In the genomic region with DNA sequence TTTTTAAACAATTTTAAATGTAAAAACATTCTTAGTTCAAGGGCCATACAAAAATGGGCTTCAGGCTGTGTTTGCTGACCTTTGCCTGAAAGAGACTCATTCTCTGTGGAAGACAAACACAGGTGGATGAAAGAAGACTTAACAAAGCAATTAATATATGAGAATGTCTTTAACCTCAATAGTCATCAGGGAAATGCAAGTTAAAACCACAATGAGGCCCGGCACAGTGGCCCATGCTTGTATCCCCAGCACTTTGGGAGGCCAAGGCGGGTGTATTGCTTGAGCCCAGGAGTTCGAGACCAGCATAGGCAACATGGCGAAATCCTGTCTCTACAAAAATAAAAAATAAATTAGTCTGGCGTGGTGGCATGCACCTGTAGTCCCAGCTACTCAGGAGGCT, we compare ENCODE assay signal across 30 cellular contexts. TPM values are rescaled to one million over a fixed set of nuclear protein-coding genes. Genes with fewer than 3 reads are reported as not detected.
"Had no signal": no experiment of that assay in that cellular context is flagged by ENCODE, and none has a peak within 500 bp of the region (broad histone marks: within the 10 kb centered on the region; RNA-seq: fewer than 3 reads in every experiment).

No MANE protein-coding gene starts in this region.

- H3K36me3 ChIP-seq: ascending aorta, breast epithelium, cardiac muscle cell, colonic mucosa had no signal

- H3K4me1 ChIP-seq: ascending aorta, breast epithelium, colonic mucosa had no signal

- H3K4me3 ChIP-seq: ascending aorta, breast epithelium, cardiac muscle cell, colonic mucosa had no signal

- H3K27me3 ChIP-seq: ascending aorta, cardiac muscle cell, colonic mucosa had no signal

- H3K27ac ChIP-seq: ascending aorta, breast epithelium, cardiac muscle cell, colonic mucosa had no signal

- H3K27me3 Mint-ChIP-seq: activated naive CD4-positive, alpha-beta T cell treated with anti-CD3 and anti-CD28 coated beads, Interleukin-2, amount 10 ng/mL, durations not matched to agents 7 days and 5 days; brain; T-helper 17 cell had no signal

- H3K9me3 Mint-ChIP-seq: activated CD4-positive, alpha-beta memory T cell treated with anti-CD3 and anti-CD28 coated beads, Interleukin-2, amount 10 ng/mL, durations not matched to agents 7 days and 5 days; activated CD4-positive, alpha-beta T cell treated with anti-CD3 and anti-CD28 coated beads, Interleukin-2, amount 10 ng/mL, durations not matched to agents 7 days and 5 days; activated naive CD4-positive, alpha-beta T cell treated with anti-CD3 and anti-CD28 coated beads, Interleukin-2, amount 10 ng/mL, durations not matched to agents 7 days and 5 days; activated naive CD4-positive, alpha-beta T cell treated with anti-CD3 and anti-CD28 coated beads, Interleukin-2, amount 50 U/mL, for 72 hours; activated naive CD8-positive, alpha-beta T cell treated with anti-CD3 and anti-CD28 coated beads, Interleukin-2, amount 10 ng/mL, durations not matched to agents 7 days and 5 days; activated T-cell treated with anti-CD3 and anti-CD28 coated beads, Interleukin-2, amount 50 U/mL, for 24 hours; activated T-cell treated with anti-CD3 and anti-CD28 coated beads, Interleukin-2, amount 50 U/mL, for 72 hours; brain; endodermal cell; T-helper 2 cell treated with Interferon-gamma antibody and Interleukin-4, amounts not matched to agents 5 μg/mL and 100 μg/mL, for 36 hours; WTC11 had no signal

- H3K27ac Mint-ChIP-seq: activated CD4-positive, alpha-beta memory T cell treated with anti-CD3 and anti-CD28 coated beads, Interleukin-2, amount 10 ng/mL, durations not matched to agents 7 days and 5 days; activated CD4-positive, alpha-beta T cell treated with anti-CD3 and anti-CD28 coated beads, Interleukin-2, amount 10 ng/mL, durations not matched to agents 7 days and 5 days; activated naive CD4-positive, alpha-beta T cell treated with anti-CD3 and anti-CD28 coated beads, Interleukin-2, amount 10 ng/mL, durations not matched to agents 7 days and 5 days; activated naive CD4-positive, alpha-beta T cell treated with anti-CD3 and anti-CD28 coated beads, Interleukin-2, amount 50 U/mL, for 72 hours; activated naive CD8-positive, alpha-beta T cell treated with anti-CD3 and anti-CD28 coated beads, Interleukin-2, amount 10 ng/mL, durations not matched to agents 7 days and 5 days; activated T-cell treated with anti-CD3 and anti-CD28 coated beads, Interleukin-2, amount 50 U/mL, for 24 hours; activated T-cell treated with anti-CD3 and anti-CD28 coated beads, Interleukin-2, amount 50 U/mL, for 72 hours; endodermal cell; T-helper 17 cell; T-helper 2 cell treated with Interferon-gamma antibody and Interleukin-4, amounts not matched to agents 5 μg/mL and 100 μg/mL, for 36 hours; WTC11 had no signal

- H3K4me1 Mint-ChIP-seq: activated CD4-positive, alpha-beta memory T cell treated with anti-CD3 and anti-CD28 coated beads, Interleukin-2, amount 10 ng/mL, durations not matched to agents 7 days and 5 days; activated CD4-positive, alpha-beta T cell treated with anti-CD3 and anti-CD28 coated beads, Interleukin-2, amount 10 ng/mL, durations not matched to agents 7 days and 5 days; activated naive CD4-positive, alpha-beta T cell treated with anti-CD3 and anti-CD28 coated beads, Interleukin-2, amount 10 ng/mL, durations not matched to agents 7 days and 5 days; activated naive CD8-positive, alpha-beta T cell treated with anti-CD3 and anti-CD28 coated beads, Interleukin-2, amount 10 ng/mL, durations not matched to agents 7 days and 5 days; endodermal cell; WTC11 had no signal

- H3K36me3 Mint-ChIP-seq: activated naive CD4-positive, alpha-beta T cell treated with anti-CD3 and anti-CD28 coated beads, Interleukin-2, amount 10 ng/mL, durations not matched to agents 7 days and 5 days; activated naive CD4-positive, alpha-beta T cell treated with anti-CD3 and anti-CD28 coated beads, Interleukin-2, amount 50 U/mL, for 72 hours; activated naive CD8-positive, alpha-beta T cell treated with anti-CD3 and anti-CD28 coated beads, Interleukin-2, amount 10 ng/mL, durations not matched to agents 7 days and 5 days; brain; WTC11 had no signal

- H3K4me3 Mint-ChIP-seq: activated CD4-positive, alpha-beta memory T cell treated with anti-CD3 and anti-CD28 coated beads, Interleukin-2, amount 10 ng/mL, durations not matched to agents 7 days and 5 days; activated CD4-positive, alpha-beta T cell treated with anti-CD3 and anti-CD28 coated beads, Interleukin-2, amount 10 ng/mL, durations not matched to agents 7 days and 5 days; activated naive CD4-positive, alpha-beta T cell treated with anti-CD3 and anti-CD28 coated beads, Interleukin-2, amount 10 ng/mL, durations not matched to agents 7 days and 5 days; activated naive CD8-positive, alpha-beta T cell treated with anti-CD3 and anti-CD28 coated beads, Interleukin-2, amount 10 ng/mL, durations not matched to agents 7 days and 5 days; activated T-cell treated with anti-CD3 and anti-CD28 coated beads, Interleukin-2, amount 50 U/mL, for 24 hours; activated T-cell treated with anti-CD3 and anti-CD28 coated beads, Interleukin-2, amount 50 U/mL, for 72 hours; brain; endodermal cell; T-helper 17 cell; T-helper 2 cell treated with Interferon-gamma antibody and Interleukin-4, amounts not matched to agents 5 μg/mL and 100 μg/mL, for 36 hours; WTC11 had no signal

- DNase-seq: activated CD4-positive, alpha-beta memory T cell treated with anti-CD3 and anti-CD28 coated beads, Interleukin-2, amount 10 ng/mL, durations not matched to agents 7 days and 5 days; activated CD4-positive, alpha-beta T cell treated with anti-CD3 and anti-CD28 coated beads for 1 hour; activated CD4-positive, alpha-beta T cell treated with anti-CD3 and anti-CD28 coated beads for 4 hours; activated CD4-positive, alpha-beta T cell treated with anti-CD3 and anti-CD28 coated beads, Interleukin-2, amount 10 ng/mL, durations not matched to agents 7 days and 5 days; activated CD4-positive, alpha-beta T cell treated with anti-CD3 and anti-CD28 coated beads, Interleukin-2, amount 50 U/mL, for 4 hours; activated CD8-positive, alpha-beta memory T cell treated with anti-CD3 and anti-CD28 coated beads, Interleukin-2, amount 50 U/mL, for 48 hours; activated gamma-delta T cell; activated naive CD4-positive, alpha-beta T cell; activated naive CD4-positive, alpha-beta T cell treated with anti-CD3 and anti-CD28 coated beads, Interleukin-2, amount 10 ng/mL, durations not matched to agents 7 days and 5 days; activated naive CD8-positive, alpha-beta T cell treated with anti-CD3 and anti-CD28 coated beads, Interleukin-2, amount 10 ng/mL, durations not matched to agents 7 days and 5 days; activated T-cell treated with anti-CD3 and anti-CD28 coated beads for 4 hours; activated T-cell treated with anti-CD3 and anti-CD28 coated beads, Interleukin-2, amount 50 U/mL, for 24 hours; activated T-cell treated with anti-CD3 and anti-CD28 coated beads, Interleukin-2, amount 50 U/mL, for 72 hours; central memory CD4-positive, alpha-beta T cell; cerebellar nuclear complex; colonic mucosa; effector memory CD4-positive, alpha-beta T cell; endodermal cell; head of caudate nucleus; T-helper 1 cell; T-helper 17 cell; T1000 had no signal

- ATAC-seq: activated naive CD4-positive, alpha-beta T cell treated with anti-CD3 and anti-CD28 coated beads, Interleukin-2, amount 50 U/mL, for 72 hours; activated T-cell treated with anti-CD3 and anti-CD28 coated beads, Interleukin-2, amount 50 U/mL, for 72 hours; esophagus mucosa; T-helper 17 cell; WTC11 had no signal

- H3K9me3 ChIP-seq: ascending aorta, breast epithelium, colonic mucosa had no signal

RNA-seq across cellular contexts. Expression of gene SMARCA1, which starts 7.1 kb away (rescaled TPM):
- total RNA-seq: activated CD4-positive, alpha-beta memory T cell treated with anti-CD3 and anti-CD28 coated beads, Interleukin-2, amount 10 ng/mL, durations not matched to agents 7 days and 5 days; activated CD4-positive, alpha-beta T cell treated with anti-CD3 and anti-CD28 coated beads, Interleukin-2, amount 10 ng/mL, durations not matched to agents 7 days and 5 days had no signal
